27 cellular contexts compared by ENCODE assay signal in the genomic region with DNA sequence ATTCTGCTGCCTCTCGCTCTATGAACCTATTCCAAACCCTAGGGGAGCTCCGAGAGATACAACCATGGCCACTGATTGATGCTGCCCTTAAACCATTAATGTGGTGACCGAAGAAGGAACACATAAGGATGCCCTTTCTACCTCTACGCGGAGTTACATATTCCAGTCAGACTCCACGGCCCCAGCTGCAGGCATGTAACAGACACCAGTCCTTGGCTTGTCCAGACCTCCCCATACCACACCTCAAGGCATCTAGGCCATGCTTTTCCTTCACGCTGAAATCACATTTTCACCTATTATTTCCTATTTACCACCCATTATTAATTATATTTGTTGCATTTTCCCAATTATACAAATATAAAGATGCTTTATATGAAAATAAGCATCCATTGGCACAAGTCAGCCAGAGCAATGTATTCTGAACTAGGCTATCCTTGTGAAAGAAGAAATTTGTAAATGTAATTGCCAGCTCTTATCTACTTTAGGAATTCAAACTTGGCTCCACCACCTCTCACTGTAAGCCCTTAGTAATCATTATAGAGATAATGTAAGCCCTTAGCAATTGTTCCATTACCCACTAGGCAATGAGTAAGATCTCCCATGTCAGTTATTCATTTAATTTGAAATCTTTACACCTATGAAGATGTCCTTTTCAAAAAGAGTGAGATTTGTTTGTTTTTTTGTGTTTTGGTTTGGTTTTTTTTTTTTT.
"Had no signal": no experiment of that assay in that cellular context is flagged by ENCODE, and none has a peak within 500 bp of the region (broad histone marks: within the 10 kb centered on the region; RNA-seq: fewer than 3 reads in every experiment).

No MANE protein-coding gene starts in this region.

- ATAC-seq: activated CD8-positive, alpha-beta memory T cell treated with anti-CD3 and anti-CD28 coated beads, Interleukin-2, amount 10 ng/mL, durations not matched to agents 7 days and 5 days; activated T-helper 17 cell treated with anti-CD3 and anti-CD28 coated beads, Interleukin-2, amount 50 U/mL, for 72 hours; WTC11 had no signal

- H3K36me3 ChIP-seq: adrenal gland had no signal

- H3K27ac Mint-ChIP-seq: activated CD8-positive, alpha-beta memory T cell treated with anti-CD3 and anti-CD28 coated beads, Interleukin-2, amount 10 ng/mL, durations not matched to agents 7 days and 5 days; activated naive CD8-positive, alpha-beta T cell treated with anti-CD3 and anti-CD28 coated beads, Interleukin-2, amount 10 ng/mL, durations not matched to agents 7 days and 5 days; activated T-cell treated with anti-CD3 and anti-CD28 coated beads, Interleukin-2, amount 50 U/mL, for 24 hours; activated T-helper 17 cell treated with anti-CD3 and anti-CD28 coated beads, Interleukin-2, amount 50 U/mL, for 72 hours; brain; T-helper 1 cell treated with Interleukin-12 subunit alpha and Interleukin-12 subunit beta and Interleukin-4 antibody, amounts not matched to agents 30 μg/mL and 1 μg/mL, for 36 hours; WTC11 had no signal

- H3K27me3 ChIP-seq: adrenal gland, Peyer's patch had no signal

- H3K4me3 ChIP-seq: adrenal gland, Peyer's patch had no signal

- H3K27ac ChIP-seq: adrenal gland, Peyer's patch, RWPE1 had no signal

- H3K9me3 Mint-ChIP-seq: activated T-cell treated with anti-CD3 and anti-CD28 coated beads, Interleukin-2, amount 50 U/mL, for 24 hours; activated T-helper 17 cell treated with anti-CD3 and anti-CD28 coated beads, Interleukin-2, amount 50 U/mL, for 72 hours had no signal

- H3K4me3 Mint-ChIP-seq: activated CD8-positive, alpha-beta memory T cell treated with anti-CD3 and anti-CD28 coated beads, Interleukin-2, amount 10 ng/mL, durations not matched to agents 7 days and 5 days; activated naive CD8-positive, alpha-beta T cell treated with anti-CD3 and anti-CD28 coated beads, Interleukin-2, amount 10 ng/mL, durations not matched to agents 7 days and 5 days; activated T-cell treated with anti-CD3 and anti-CD28 coated beads, Interleukin-2, amount 50 U/mL, for 24 hours; activated T-helper 17 cell treated with anti-CD3 and anti-CD28 coated beads, Interleukin-2, amount 50 U/mL, for 72 hours; brain; T-helper 1 cell treated with Interleukin-12 subunit alpha and Interleukin-12 subunit beta and Interleukin-4 antibody, amounts not matched to agents 30 μg/mL and 1 μg/mL, for 36 hours; WTC11 had no signal

- DNase-seq: activated CD4-positive, alpha-beta T cell treated with anti-CD3 and anti-CD28 coated beads for 48 hours; activated CD4-positive, alpha-beta T cell treated with anti-CD3 and anti-CD28 coated beads, Interleukin-2, amount 50 U/mL, for 48 hours; activated CD4-positive, CD25-positive, alpha-beta regulatory T cell treated with anti-CD3 and anti-CD28 coated beads, Interleukin-2, amount 50 U/mL, for 72 hours; activated CD8-positive, alpha-beta memory T cell treated with anti-CD3 and anti-CD28 coated beads, Interleukin-2, amount 10 ng/mL, durations not matched to agents 7 days and 5 days; activated gamma-delta T cell; activated naive CD4-positive, alpha-beta T cell treated with anti-CD3 and anti-CD28 coated beads, Interleukin-2, amount 50 U/mL, for 16 hours; activated naive CD8-positive, alpha-beta T cell treated with anti-CD3 and anti-CD28 coated beads, Interleukin-2, amount 10 ng/mL, durations not matched to agents 7 days and 5 days; activated T-cell treated with anti-CD3 and anti-CD28 coated beads, Interleukin-2, amount 50 U/mL, for 24 hours; adrenal gland; aorta; Karpas-422; MM.1S; NCI-H1105; NCI-H1436; NCI-H1694 treated with DMSO at 0.1 percent for 48 hours; NCI-H2029 treated with DMSO at 0.1 percent for 48 hours; NCI-H510A treated with DMSO at 0.1 percent for 48 hours; NCI-H69; NK-92 treated with Interleukin-12 subunit alpha and Interleukin-12 subunit beta, amount 100 ng/mL, for 24 hours; Peyer's patch; SHP77 treated with DMSO at 0.1 percent for 48 hours; T-helper 9 cell had no signal

- H3K9me3 ChIP-seq: adrenal gland, Peyer's patch had no signal

- H3K4me1 ChIP-seq: adrenal gland, Peyer's patch had no signal

- H3K27me3 Mint-ChIP-seq: activated CD8-positive, alpha-beta memory T cell treated with anti-CD3 and anti-CD28 coated beads, Interleukin-2, amount 10 ng/mL, durations not matched to agents 7 days and 5 days; activated naive CD8-positive, alpha-beta T cell treated with anti-CD3 and anti-CD28 coated beads, Interleukin-2, amount 10 ng/mL, durations not matched to agents 7 days and 5 days; activated T-cell treated with anti-CD3 and anti-CD28 coated beads, Interleukin-2, amount 50 U/mL, for 24 hours; activated T-helper 17 cell treated with anti-CD3 and anti-CD28 coated beads, Interleukin-2, amount 50 U/mL, for 72 hours had no signal
